In the genomic region with DNA sequence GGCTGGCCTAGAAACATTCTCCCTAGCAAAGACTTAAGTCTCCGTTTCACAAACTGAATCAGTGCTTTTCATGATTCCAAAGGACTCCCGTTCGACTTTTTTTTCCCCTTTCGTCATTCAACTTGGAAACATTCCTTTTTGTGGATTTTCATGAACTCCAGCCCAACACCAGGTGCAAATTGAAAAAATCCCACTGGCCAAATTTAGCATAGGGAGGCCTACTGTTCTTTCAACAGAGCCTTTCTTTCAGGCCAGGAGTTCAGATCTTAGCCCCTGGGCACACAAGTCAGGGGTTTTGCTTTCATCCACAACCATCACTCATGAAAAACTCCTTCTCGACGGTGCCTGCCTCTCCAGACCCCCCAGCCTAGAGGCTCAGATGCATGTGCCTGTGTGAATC, we compare ENCODE assay signal across 27 cellular contexts.
"Had no signal": no experiment of that assay in that cellular context is flagged by ENCODE, and none has a peak within 500 bp of the region (broad histone marks: within the 10 kb centered on the region; RNA-seq: fewer than 3 reads in every experiment).

No MANE protein-coding gene starts in this region.

- DNase-seq: activated CD4-positive, alpha-beta memory T cell treated with anti-CD3 and anti-CD28 coated beads, Interleukin-2, amount 10 ng/mL, durations not matched to agents 7 days and 5 days; activated CD4-positive, alpha-beta T cell treated with anti-CD3 and anti-CD28 coated beads for 1 hour; activated CD4-positive, alpha-beta T cell treated with anti-CD3 and anti-CD28 coated beads, Interleukin-2, amount 50 U/mL, for 1 hour; activated naive CD4-positive, alpha-beta T cell treated with anti-CD3 and anti-CD28 coated beads, Interleukin-2, amount 50 U/mL, for 16 hours; activated naive CD8-positive, alpha-beta T cell treated with anti-CD3 and anti-CD28 coated beads, Interleukin-2, amount 10 ng/mL, durations not matched to agents 7 days and 5 days; activated T-cell treated with anti-CD3 and anti-CD28 coated beads for 4 hours; activated T-cell treated with anti-CD3 and anti-CD28 coated beads, Interleukin-2, amount 50 U/mL, for 48 hours; aorta; Karpas-422; MM.1S; NCI-H1105; NCI-H1436; NCI-H1694 treated with DMSO at 0.1 percent for 48 hours; NCI-H2029 treated with DMSO at 0.1 percent for 48 hours; NCI-H345; NCI-H510A; NCI-H526 treated with DMSO at 0.1 percent for 48 hours; NCI-H82; NK-92 treated with Interleukin-12 subunit alpha and Interleukin-12 subunit beta, amount 100 ng/mL, for 24 hours; OCI-M1; SHP77; T-helper 17 cell; T-helper 9 cell had no signal

- ATAC-seq: K562, Panc1, T-helper 17 cell, WTC11 had no signal

- H3K27ac Mint-ChIP-seq: activated CD4-positive, alpha-beta memory T cell treated with anti-CD3 and anti-CD28 coated beads, Interleukin-2, amount 10 ng/mL, durations not matched to agents 7 days and 5 days; activated naive CD8-positive, alpha-beta T cell treated with anti-CD3 and anti-CD28 coated beads, Interleukin-2, amount 10 ng/mL, durations not matched to agents 7 days and 5 days; T-helper 17 cell; WTC11 had no signal

- H3K4me1 Mint-ChIP-seq: activated CD4-positive, alpha-beta memory T cell treated with anti-CD3 and anti-CD28 coated beads, Interleukin-2, amount 10 ng/mL, durations not matched to agents 7 days and 5 days; activated naive CD8-positive, alpha-beta T cell treated with anti-CD3 and anti-CD28 coated beads, Interleukin-2, amount 10 ng/mL, durations not matched to agents 7 days and 5 days; T-helper 17 cell; WTC11 had no signal

- H3K4me1 ChIP-seq: breast epithelium had no signal

- H3K4me3 Mint-ChIP-seq: activated CD4-positive, alpha-beta memory T cell treated with anti-CD3 and anti-CD28 coated beads, Interleukin-2, amount 10 ng/mL, durations not matched to agents 7 days and 5 days; activated naive CD8-positive, alpha-beta T cell treated with anti-CD3 and anti-CD28 coated beads, Interleukin-2, amount 10 ng/mL, durations not matched to agents 7 days and 5 days; T-helper 17 cell; WTC11 had no signal

- H3K36me3 ChIP-seq: breast epithelium had no signal

- H3K4me3 ChIP-seq: breast epithelium, K562 had no signal

- H3K27me3 ChIP-seq: breast epithelium had no signal

- H3K27me3 Mint-ChIP-seq: activated naive CD8-positive, alpha-beta T cell treated with anti-CD3 and anti-CD28 coated beads, Interleukin-2, amount 10 ng/mL, durations not matched to agents 7 days and 5 days had no signal
